ENCODE assay signal across 22 cellular contexts in the genomic region with DNA sequence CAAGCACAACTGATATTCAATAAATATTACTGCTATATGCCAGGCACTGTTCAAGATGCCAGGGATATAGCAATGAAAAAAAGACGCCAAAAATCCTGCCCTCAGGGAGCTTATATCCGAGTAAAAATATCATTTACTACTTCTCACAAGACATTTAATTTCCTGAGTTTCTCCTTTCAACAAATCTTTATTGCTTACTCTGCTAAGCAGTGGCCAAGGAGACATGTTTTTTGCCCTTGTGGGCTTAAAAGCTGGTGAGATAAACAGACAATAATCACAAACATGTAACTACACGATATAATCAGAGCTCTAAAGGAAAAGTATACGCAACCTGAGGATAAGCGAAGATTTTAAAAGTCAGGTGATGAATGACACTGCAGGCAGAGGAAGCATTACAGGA.
"Had no signal": no experiment of that assay in that cellular context is flagged by ENCODE, and none has a peak within 500 bp of the region (broad histone marks: within the 10 kb centered on the region; RNA-seq: fewer than 3 reads in every experiment).

No MANE protein-coding gene starts in this region.

- ATAC-seq: activated CD8-positive, alpha-beta memory T cell treated with anti-CD3 and anti-CD28 coated beads, Interleukin-2, amount 10 ng/mL, durations not matched to agents 7 days and 5 days; body of pancreas; left cardiac atrium; stimulated activated naive CD8-positive, alpha-beta T cell treated with anti-CD3 and anti-CD28 coated beads, Interleukin-15, amount 100 ng/mL, for 72 hours had no signal

- H3K27ac Mint-ChIP-seq: activated B cell treated with CpG ODN at 0.5 μM for 24 hours; activated CD4-positive, alpha-beta memory T cell treated with anti-CD3 and anti-CD28 coated beads, Interleukin-2, amount 10 ng/mL, durations not matched to agents 7 days and 5 days; activated CD4-positive, alpha-beta T cell treated with anti-CD3 and anti-CD28 coated beads, Interleukin-2, amount 10 ng/mL, durations not matched to agents 24 days and 14 days; activated CD8-positive, alpha-beta memory T cell treated with anti-CD3 and anti-CD28 coated beads, Interleukin-2, amount 10 ng/mL, durations not matched to agents 7 days and 5 days; activated naive CD4-positive, alpha-beta T cell treated with anti-CD3 and anti-CD28 coated beads, Interleukin-2, amount 10 ng/mL, durations not matched to agents 7 days and 5 days; neural progenitor cell; stimulated activated naive CD8-positive, alpha-beta T cell treated with anti-CD3 and anti-CD28 coated beads, Interleukin-15, amount 100 ng/mL, for 72 hours had no signal

- H3K27me3 Mint-ChIP-seq: activated CD4-positive, alpha-beta memory T cell treated with anti-CD3 and anti-CD28 coated beads, Interleukin-2, amount 10 ng/mL, durations not matched to agents 7 days and 5 days; activated CD8-positive, alpha-beta memory T cell treated with anti-CD3 and anti-CD28 coated beads, Interleukin-2, amount 10 ng/mL, durations not matched to agents 7 days and 5 days; stimulated activated naive CD8-positive, alpha-beta T cell treated with anti-CD3 and anti-CD28 coated beads, Interleukin-15, amount 100 ng/mL, for 72 hours had no signal

- H3K36me3 Mint-ChIP-seq: activated CD8-positive, alpha-beta memory T cell treated with anti-CD3 and anti-CD28 coated beads, Interleukin-2, amount 10 ng/mL, durations not matched to agents 7 days and 5 days; neural progenitor cell had no signal

- H3K4me3 Mint-ChIP-seq: activated B cell treated with CpG ODN at 0.5 μM for 24 hours; activated CD4-positive, alpha-beta memory T cell treated with anti-CD3 and anti-CD28 coated beads, Interleukin-2, amount 10 ng/mL, durations not matched to agents 7 days and 5 days; activated CD4-positive, alpha-beta T cell treated with anti-CD3 and anti-CD28 coated beads, Interleukin-2, amount 10 ng/mL, durations not matched to agents 24 days and 14 days; activated CD8-positive, alpha-beta memory T cell treated with anti-CD3 and anti-CD28 coated beads, Interleukin-2, amount 10 ng/mL, durations not matched to agents 7 days and 5 days; activated naive CD4-positive, alpha-beta T cell treated with anti-CD3 and anti-CD28 coated beads, Interleukin-2, amount 10 ng/mL, durations not matched to agents 7 days and 5 days; neural progenitor cell; stimulated activated naive CD8-positive, alpha-beta T cell treated with anti-CD3 and anti-CD28 coated beads, Interleukin-15, amount 100 ng/mL, for 72 hours had no signal

- H3K4me1 ChIP-seq: body of pancreas had no signal

- DNase-seq: activated B cell treated with CpG ODN at 0.5 μM for 24 hours; activated CD4-positive, alpha-beta memory T cell treated with anti-CD3 and anti-CD28 coated beads, Interleukin-2, amount 10 ng/mL, durations not matched to agents 7 days and 5 days; activated CD4-positive, alpha-beta T cell treated with anti-CD3 and anti-CD28 coated beads, Interleukin-2, amount 10 ng/mL, durations not matched to agents 24 days and 14 days; activated CD8-positive, alpha-beta memory T cell treated with anti-CD3 and anti-CD28 coated beads, Interleukin-2, amount 10 ng/mL, durations not matched to agents 7 days and 5 days; activated effector memory CD4-positive, alpha-beta T cell treated with anti-CD3 and anti-CD28 coated beads, Interleukin-2, amount 50 U/mL, for 16 hours; activated naive CD4-positive, alpha-beta T cell treated with anti-CD3 and anti-CD28 coated beads, Interleukin-2, amount 10 ng/mL, durations not matched to agents 7 days and 5 days; activated T-cell treated with anti-CD3 and anti-CD28 coated beads for 4 hours; anterior cingulate cortex; body of pancreas; cortex of kidney; glutamatergic neuron; hippocampal formation; left cardiac atrium; posterior cingulate gyrus; stimulated activated CD4-positive, alpha-beta T cell treated with anti-CD3 and anti-CD28 coated beads, Interleukin-4, amount 100 ng/mL, for 1 hour; stimulated activated naive CD8-positive, alpha-beta T cell treated with anti-CD3 and anti-CD28 coated beads, Interleukin-15, amount 100 ng/mL, for 72 hours; T1000; transverse colon; uterus had no signal

- H3K4me3 ChIP-seq: body of pancreas, cardiac muscle cell, neural progenitor cell, transverse colon, uterus had no signal

- H3K9me3 Mint-ChIP-seq: activated B cell treated with CpG ODN at 0.5 μM for 24 hours; activated CD4-positive, alpha-beta memory T cell treated with anti-CD3 and anti-CD28 coated beads, Interleukin-2, amount 10 ng/mL, durations not matched to agents 7 days and 5 days; activated CD4-positive, alpha-beta T cell treated with anti-CD3 and anti-CD28 coated beads, Interleukin-2, amount 10 ng/mL, durations not matched to agents 24 days and 14 days; activated naive CD4-positive, alpha-beta T cell treated with anti-CD3 and anti-CD28 coated beads, Interleukin-2, amount 10 ng/mL, durations not matched to agents 7 days and 5 days; neural progenitor cell; stimulated activated naive CD8-positive, alpha-beta T cell treated with anti-CD3 and anti-CD28 coated beads, Interleukin-15, amount 100 ng/mL, for 72 hours had no signal

- H3K36me3 ChIP-seq: cardiac muscle cell, neural progenitor cell, transverse colon, uterus had no signal

- H3K27ac ChIP-seq: body of pancreas, cardiac muscle cell, epithelial cell of prostate, neural progenitor cell had no signal

- H3K4me1 Mint-ChIP-seq: activated B cell treated with CpG ODN at 0.5 μM for 24 hours had no signal

- H3K9ac ChIP-seq: neural progenitor cell had no signal

- H3K27me3 ChIP-seq: body of pancreas, cardiac muscle cell, neural progenitor cell, transverse colon, uterus had no signal
